ENCODE assay signal across 17 cellular contexts in genomic region chr2:11520092-11520693, GRCh38. TPM values are rescaled to one million over a fixed set of nuclear protein-coding genes. Genes with fewer than 3 reads are reported as not detected.
DNase-seq lines count a peak whose midpoint lies in the region; ATAC-seq, FAIRE-seq and TF ChIP-seq lines count a peak whose summit lies in the region.
"Had no signal": no experiment of that assay in that cellular context is flagged by ENCODE, and none has a peak within 500 bp of the region (broad histone marks: within the 10 kb centered on the region; RNA-seq: fewer than 3 reads in every experiment).

No MANE protein-coding gene starts in this region.

- H3K79me2 ChIP-seq in HepG2 (ENCODE audit: insufficient read depth, low read length) (peaks cover 92% of the 10 kb centered on the region), H1 (ENCODE audit: control insufficient read depth in 1 of 2, insufficient read depth in 2 of 2, low read length in 2 of 2) (peaks cover 0 to 4% of the 10 kb centered on the region in 2 experiments; a peak in 2 of 4 replicates)

- H2BK12ac ChIP-seq in H1 (ENCODE audit: low read depth, low read length) = no peak overlapping the region

- no peak overlapping the region for H2BK15ac ChIP-seq in H1 (ENCODE audit: low read length)

- no peak overlapping the region for H3K23ac ChIP-seq in H1 (ENCODE audit: insufficient read length)

- no peaks in the 10 kb centered on the region for H3K23me2 ChIP-seq in H1 (ENCODE audit: low read depth, low read length)

- no peak overlapping the region for H3K4ac ChIP-seq in H1 (replicated peaks; ENCODE audit: insufficient read length, low read depth, low read length)

- H3K9me3 Mint-ChIP-seq in neural crest cell = no peaks in the 10 kb centered on the region
- H3K9me3 Mint-ChIP-seq: HFFc6 had no signal

- H3K9me3 ChIP-seq in HepG2 (ENCODE audit: low read length) (no peaks in the 10 kb centered on the region), right lobe of liver (no peaks in the 10 kb centered on the region), H1 (ENCODE audit: insufficient read depth in 2 of 2, low read depth in 1 of 2, low read length in 1 of 2) (no peaks in the 10 kb centered on the region)

- peaks cover 80% of the 10 kb centered on the region for H3K4me1 Mint-ChIP-seq in neural crest cell
- H3K4me1 Mint-ChIP-seq: CD4-positive, CD25-positive, alpha-beta regulatory T cell had no signal

- no peak overlapping the region for H2AK5ac ChIP-seq in H1 (ENCODE audit: low read depth, low read length)

- no peak overlapping the region for H2BK5ac ChIP-seq in H1 (ENCODE audit: low read depth, low read length)

- H3K79me1 ChIP-seq in H1 (ENCODE audit: low read depth, low read length) = peaks cover 19% of the 10 kb centered on the region

- in situ Hi-C loops in HepG2 (cut with HindIII; ENCODE audit: extremely low pct_ligation_motif_present, low pct_unique_long_range_greater_than_20kb) = no loop called here

- CTCF ChIA-PET in HepG2 (lab: Yijun Ruan, JAX; ENCODE audit: low intra/inter-chr PET ratio, low total read pairs) = no interaction called here
- CTCF ChIA-PET in H1 (lab: Charles Lee; ENCODE audit: partially characterized antibody) = interaction anchor here (0.6 to 1.5 kb wide), 5 partner anchors 8 to 73 kb away, joined by 3 read pairs; no protein-coding TSS in a partner anchor

- H3K27ac ChIP-seq in HepG2 (ENCODE audit: extremely low read length, insufficient read depth, low read length) (no peak overlapping the region), right lobe of liver (no peak overlapping the region), H1 (ENCODE audit: low read depth, low read length) (no peak overlapping the region)
- H3K27ac ChIP-seq: 22Rv1; BLaER1 treated with 17β-estradiol and CSF1 and Interleukin-3, amounts not matched to agents 10 nM and 100 nM had no signal

- 95% methylated on average over 3 of the region's 3 CpGs for WGBS in HepG2 (ENCODE audit: low lambda C conversion rate)
- WGBS in right lobe of liver (ENCODE audit: insufficient coverage, low coverage, low lambda C conversion rate, missing lambda C conversion rate) = 82% methylated on average over 3 of the region's 3 CpGs
- 88% methylated on average over 3 of the region's 3 CpGs; no CpG with 5 or more reads in 1 of the 2 experiments for WGBS in H1 (ENCODE audit: extremely low coverage in 1 of 2, insufficient coverage in 1 of 2, insufficient read length in 1 of 2, insufficient replicate concordance in 2 of 2, low coverage in 1 of 2, low lambda C conversion rate in 2 of 2, missing lambda C conversion rate in 1 of 2), 2 experiments

- peaks cover 42% of the 10 kb centered on the region for H3K36me3 Mint-ChIP-seq in neural crest cell (ENCODE audit: low read depth)
- H3K36me3 Mint-ChIP-seq: CD4-positive, CD25-positive, alpha-beta regulatory T cell had no signal

- peak overlapping the region; percentile 87 for H3K27ac Mint-ChIP-seq in neural crest cell (ENCODE audit: unreplicated experiment)
- H3K27ac Mint-ChIP-seq: CD4-positive, CD25-positive, alpha-beta regulatory T cell; HFFc6 had no signal

- peaks cover 72% of the 10 kb centered on the region for H3K4me1 ChIP-seq in HepG2 (ENCODE audit: insufficient read depth, low read length)
- H3K4me1 ChIP-seq in right lobe of liver = no peaks in the 10 kb centered on the region
- peaks cover 1 to 11% (median 5%) of the 10 kb centered on the region in 4 experiments; a peak in 3 of 7 replicates for H3K4me1 ChIP-seq in H1 (replicated peaks in 1 of 4; ENCODE audit: control insufficient read depth in 3 of 4, insufficient read depth in 4 of 4, low read length in 3 of 4)
- H3K4me1 ChIP-seq: BLaER1 treated with 17β-estradiol and CSF1 and Interleukin-3, amounts not matched to agents 10 nM and 100 nM had no signal

- no peak overlapping the region for H4K91ac ChIP-seq in H1 (replicated peaks; ENCODE audit: insufficient read length, low read length)

- POLR2A ChIA-PET in HepG2 (lab: Yijun Ruan, JAX) (interaction anchor here (1.1 to 1.5 kb wide), 3 partner anchors 14 to 21 kb away, joined by 4 to 6 read pairs (median 5); no protein-coding TSS in a partner anchor), H1 (lab: Charles Lee; ENCODE audit: partially characterized antibody) (no interaction called here)

- FAIRE-seq in HepG2 (lab: Jason Lieb, UNC) (no peak), H1 (lab: Jason Lieb, UNC) (no peak)
- FAIRE-seq: GM12878, GM18507 had no signal

- TF ChIP-seq CTCF in HepG2 (CRISPR knock-in tag; IDR thresholded peaks at IDR 0.05) (no peak), right lobe of liver (IDR thresholded peaks at IDR 0.05) (no peak), H1 (IDR thresholded peaks at IDR 0.05; ENCODE audit: control extremely low read depth in 1 of 3, insufficient read depth in 1 of 3, low read depth in 1 of 3, low read length in 3 of 3) (no peak), neural crest cell (conservative IDR thresholded peaks at IDR 0.05) (no peak)

- H2AFZ ChIP-seq in HepG2 (ENCODE audit: low read length) = no peak overlapping the region
- no peak overlapping the region for H2AFZ ChIP-seq in H1 (ENCODE audit: low read length)

- H3K14ac ChIP-seq in H1 (ENCODE audit: insufficient read length) = no peak overlapping the region

- H3K27me3 Mint-ChIP-seq in neural crest cell (ENCODE audit: low read depth) = no peaks in the 10 kb centered on the region

- no peak overlapping the region for H3K4me2 ChIP-seq in HepG2 (ENCODE audit: low read depth, low read length)
- no peak overlapping the region for H3K4me2 ChIP-seq in H1 (ENCODE audit: insufficient read depth in 1 of 2, low read depth in 2 of 2, low read length in 2 of 2)
- H3K4me2 ChIP-seq: BLaER1 treated with 17β-estradiol and CSF1 and Interleukin-3, amounts not matched to agents 10 nM and 100 nM had no signal

- TF ChIP-seq POLR2A in HepG2 (IDR thresholded peaks at IDR 0.05; ENCODE audit: insufficient read depth in 1 of 2, low read depth in 2 of 2, low read length in 2 of 2) (no peak), right lobe of liver (IDR thresholded peaks at IDR 0.05) (no peak), H1 (IDR thresholded peaks at IDR 0.05; ENCODE audit: control extremely low read depth in 1 of 2, low read depth in 2 of 2, low read length in 2 of 2) (no peak)

- TF ChIP-seq RAD21 in HepG2 (CRISPR knock-in tag; IDR thresholded peaks at IDR 0.05) (no peak), H1 (IDR thresholded peaks at IDR 0.05 in 1 of 2, conservative IDR thresholded peaks at IDR 0.05 in 1 of 2; ENCODE audit: low read depth in 2 of 2, low read length in 2 of 2) (no peak)

- H3K56ac ChIP-seq in H1 (replicated peaks; ENCODE audit: insufficient read length, low read depth, low read length) = no peak overlapping the region

- no peak overlapping the region for H4K8ac ChIP-seq in H1 (ENCODE audit: extremely low read depth, insufficient read depth, low read length)

- no TSS peak for BruUV-seq in HepG2 (replicated peaks; lab: Mats Ljungman, UMichigan)

- H3K27me3 ChIP-seq in HepG2 (ENCODE audit: control insufficient read depth in 1 of 2, insufficient read depth in 2 of 2, low read length in 2 of 2) (no peaks in the 10 kb centered on the region), right lobe of liver (no peaks in the 10 kb centered on the region), H1 (replicated peaks in 1 of 4; ENCODE audit: control insufficient read depth in 3 of 4, extremely low read depth in 1 of 4, insufficient read depth in 3 of 4, low read length in 3 of 4) (no peaks in the 10 kb centered on the region)

- no peak for ATAC-seq in HepG2
- ATAC-seq in right lobe of liver = no peak
- ATAC-seq: GM12878 had no signal

- no peak overlapping the region for H3K18ac ChIP-seq in H1 (ENCODE audit: extremely low read depth, low read length)

- H2BK20ac ChIP-seq in H1 (ENCODE audit: low read length) = no peak overlapping the region

- TF ChIP-seq EP300 in HepG2 (IDR thresholded peaks at IDR 0.05; ENCODE audit: low read depth in 2 of 2, low read length in 2 of 2) (no peak), HepG2 (CRISPR knock-in tag; IDR thresholded peaks at IDR 0.05; ENCODE audit: borderline replicate concordance) (no peak), H1 (IDR thresholded peaks at IDR 0.05; ENCODE audit: borderline replicate concordance in 1 of 2, low read depth in 2 of 2, low read length in 2 of 2) (no peak)

- H3K36me3 ChIP-seq in HepG2 (replicated peaks in 1 of 2; ENCODE audit: control insufficient read depth in 1 of 2, insufficient read depth in 2 of 2, low read length in 2 of 2) (peaks cover 10 to 20% of the 10 kb centered on the region in 2 experiments; a peak in 4 of 5 replicates), right lobe of liver (no peaks in the 10 kb centered on the region), H1 (ENCODE audit: control insufficient read depth in 2 of 4, insufficient read depth in 4 of 4, low read length in 3 of 4) (no peaks in the 10 kb centered on the region)
- H3K36me3 ChIP-seq: BLaER1 treated with 17β-estradiol and CSF1 and Interleukin-3, amounts not matched to agents 10 nM and 100 nM had no signal

- H4K20me1 ChIP-seq in HepG2 (ENCODE audit: insufficient read depth, low read length) (no peaks in the 10 kb centered on the region), H1 (replicated peaks in 1 of 2; ENCODE audit: control insufficient read depth in 1 of 2, insufficient read depth in 2 of 2, low read length in 2 of 2) (peaks cover 0 to 6% of the 10 kb centered on the region in 2 experiments)
- H4K20me1 ChIP-seq: BLaER1 treated with 17β-estradiol and CSF1 and Interleukin-3, amounts not matched to agents 10 nM and 100 nM had no signal

- H3K4me3 ChIP-seq in HepG2 (replicated peaks in 1 of 3; ENCODE audit: insufficient read depth in 1 of 3, low read depth in 2 of 3, low read length in 3 of 3) (no peak overlapping the region), right lobe of liver (no peak overlapping the region), H1 (ENCODE audit: extremely low read depth in 1 of 4, insufficient read depth in 2 of 4, low read depth in 3 of 4, low read length in 4 of 4) (no peak overlapping the region)
- H3K4me3 ChIP-seq: BLaER1 treated with 17β-estradiol and CSF1 and Interleukin-3, amounts not matched to agents 10 nM and 100 nM; GM12878 had no signal

- H3K4me3 Mint-ChIP-seq in neural crest cell = no peak overlapping the region
- H3K4me3 Mint-ChIP-seq: CD4-positive, CD25-positive, alpha-beta regulatory T cell; HFFc6 had no signal

- H3K9ac ChIP-seq in HepG2 (ENCODE audit: insufficient read depth, low read depth, low read length) (no peak overlapping the region), H1 (replicated peaks in 1 of 4; ENCODE audit: extremely low read depth in 1 of 4, low read depth in 3 of 4, low read length in 3 of 4) (no peak overlapping the region)
- H3K9ac ChIP-seq: BLaER1 treated with 17β-estradiol and CSF1 and Interleukin-3, amounts not matched to agents 10 nM and 100 nM had no signal

- intact Hi-C loops in HepG2 (cut with micrococcal nuclease; ENCODE audit: unreplicated experiment) = no loop called here
- intact Hi-C loops in right lobe of liver (cut with DNase I) = no loop called here

- no peak overlapping the region for H4K5ac ChIP-seq in H1 (ENCODE audit: insufficient read length, low read depth, low read length)

- H2BK120ac ChIP-seq in H1 (replicated peaks; ENCODE audit: low read depth, low read length) = no peak overlapping the region

- no peak for DNase-seq in HepG2 (ENCODE audit: low spot score)
- no peak for DNase-seq in right lobe of liver
- DNase-seq in H1 (ENCODE audit: low read depth in 1 of 2, low spot score in 2 of 2) = no peak
- DNase-seq in neural crest cell (ENCODE audit: low read depth, low spot score) = no peak
- no peak for DNase-seq in GM03348 (ENCODE audit: low spot score)
- DNase-seq in cerebellum (ENCODE audit: low spot score) = no peak
- no peak for DNase-seq in AML-193 (lab: John Stamatoyannopoulos, UW)
- DNase-seq in hippocampal formation (lab: John Stamatoyannopoulos, UW) = no peak
- DNase-seq: CD4-positive, CD25-positive, alpha-beta regulatory T cell; DMS53; HCEC 1CT; HFFc6; KG1 had no signal

RNA-seq across cellular contexts. Expression of gene GREB1, which starts 13.7 kb away (rescaled TPM):
- total RNA-seq in HepG2 (2016; rRNA removed; fragmentation: Illumina TruSeq; extraction: Trizol) = 61.2 and 64.2 TPM in 2 replicates
- total RNA-seq in HepG2 (2016; cell fraction: cytosol; rRNA removed; fragmentation: Illumina TruSeq; extraction: Trizol; ENCODE audit: low read depth) = 22.9 and 28.7 TPM in 2 replicates
- 62.9 and 63.8 TPM in 2 replicates for total RNA-seq in HepG2 (2016; cell fraction: insoluble cytoplasmic fraction; rRNA removed; fragmentation: Illumina TruSeq; extraction: Trizol)
- total RNA-seq in HepG2 (2016; cell fraction: membrane; rRNA removed; fragmentation: Illumina TruSeq; extraction: Trizol) = 43.0 and 57.1 TPM in 2 replicates
- total RNA-seq in HepG2 (2016; cell fraction: nucleus; rRNA removed; fragmentation: Illumina TruSeq; extraction: Trizol) = 118 and 132 TPM in 2 replicates
- polyA plus RNA-seq in HepG2 (2011; rRNA removed) = 26.8 and 31.3 TPM in 2 replicates
- polyA plus RNA-seq in HepG2 (2011; cell fraction: cytosol; rRNA removed) = 20.4 and 21.0 TPM in 2 replicates
- 110 and 130 TPM in 2 replicates for polyA plus RNA-seq in HepG2 (2011; cell fraction: nucleus; rRNA removed)
- 47.0 and 84.0 TPM in 2 replicates for polyA plus RNA-seq in HepG2 (2012)
- 10.7 and 14.3 TPM in 2 replicates for polyA plus RNA-seq in HepG2 (2016; cell fraction: cytosol; fragmentation: Illumina TruSeq; extraction: Trizol; ENCODE audit: low read depth)
- 38.8 and 51.0 TPM in 2 replicates for polyA plus RNA-seq in HepG2 (2016; cell fraction: insoluble cytoplasmic fraction; fragmentation: Illumina TruSeq; extraction: Trizol; ENCODE audit: low read depth)
- polyA plus RNA-seq in HepG2 (2016; cell fraction: membrane; fragmentation: Illumina TruSeq; extraction: Trizol; ENCODE audit: low read depth) = 17.8 and 18.3 TPM in 2 replicates
- 158 and 174 TPM in 2 replicates for polyA plus RNA-seq in HepG2 (2016; cell fraction: nucleus; fragmentation: Illumina TruSeq; extraction: Trizol; ENCODE audit: insufficient read depth, low read depth)
- 1.5 and 97.9 TPM in 2 replicates for polyA minus RNA-seq in HepG2 (2011; rRNA and poly(A)+ RNA removed; ENCODE audit: low replicate concordance)
- 60.3 and 64.2 TPM in 2 replicates for polyA minus RNA-seq in HepG2 (2011; cell fraction: cytosol; rRNA and poly(A)+ RNA removed)
- 142 and 160 TPM in 2 replicates for polyA minus RNA-seq in HepG2 (2011; cell fraction: nucleus; rRNA and poly(A)+ RNA removed)
- total RNA-seq in right lobe of liver = 10 to 100 TPM in 2 of 6 experiments, 1 to 10 TPM in 4; 1.6 to 19.5 (median 6.5) TPM
- 41.7 and 43.4 TPM in 2 replicates for total RNA-seq in H1 (2021; fragmentation: NEBNext Ultra II Directional; extraction: Animal tissue kit (Norgen Biotek cat#: 25700))
- 7.9 and 13.8 TPM in 2 replicates for polyA plus RNA-seq in H1 (2011; rRNA removed)
- polyA plus RNA-seq in H1 (2011; cell fraction: cytosol; rRNA removed) = 9.9 TPM
- 22.7 TPM for polyA plus RNA-seq in H1 (2011; cell fraction: nucleus; rRNA removed)
- polyA plus RNA-seq in H1 (2012, experiment 1 of 2) = 14.3 to 18.0 TPM (median 16.3 TPM) in 4 replicates
- polyA plus RNA-seq in H1 (2012, experiment 2 of 2) = 8.5 TPM
- polyA plus RNA-seq in H1 (2013, experiment 1 of 2) = 16.9 TPM
- polyA plus RNA-seq in H1 (2013, experiment 2 of 2) = 15.7 TPM
- 23.1 and 26.4 TPM in 2 replicates for polyA minus RNA-seq in H1 (2011; rRNA and poly(A)+ RNA removed)
- 13.1 TPM for polyA minus RNA-seq in H1 (2011; cell fraction: cytosol; rRNA and poly(A)+ RNA removed)
- polyA minus RNA-seq in H1 (2011; cell fraction: nucleus; rRNA and poly(A)+ RNA removed) = 21.8 TPM
- 132 and 143 TPM in 2 replicates for total RNA-seq in neural crest cell
- 34.0 TPM for total RNA-seq in cerebellum

RNA-seq across cellular contexts. Expression of gene E2F6, which starts 54.2 kb away (rescaled TPM):
- total RNA-seq in HepG2 (2016; rRNA removed; fragmentation: Illumina TruSeq; extraction: Trizol) = 36.0 and 40.1 TPM in 2 replicates
- total RNA-seq in HepG2 (2016; cell fraction: cytosol; rRNA removed; fragmentation: Illumina TruSeq; extraction: Trizol; ENCODE audit: low read depth) = 13.0 and 13.9 TPM in 2 replicates
- total RNA-seq in HepG2 (2016; cell fraction: insoluble cytoplasmic fraction; rRNA removed; fragmentation: Illumina TruSeq; extraction: Trizol) = 36.8 and 38.9 TPM in 2 replicates
- total RNA-seq in HepG2 (2016; cell fraction: membrane; rRNA removed; fragmentation: Illumina TruSeq; extraction: Trizol) = 37.8 and 40.8 TPM in 2 replicates
- 35.5 and 39.9 TPM in 2 replicates for total RNA-seq in HepG2 (2016; cell fraction: nucleus; rRNA removed; fragmentation: Illumina TruSeq; extraction: Trizol)
- 22.6 and 27.3 TPM in 2 replicates for polyA plus RNA-seq in HepG2 (2011; rRNA removed)
- polyA plus RNA-seq in HepG2 (2011; cell fraction: cytosol; rRNA removed) = 9.9 and 16.5 TPM in 2 replicates
- 15.6 and 16.3 TPM in 2 replicates for polyA plus RNA-seq in HepG2 (2011; cell fraction: nucleus; rRNA removed)
- 28.6 and 31.7 TPM in 2 replicates for polyA plus RNA-seq in HepG2 (2012)
- 10.7 and 15.9 TPM in 2 replicates for polyA plus RNA-seq in HepG2 (2016; cell fraction: cytosol; fragmentation: Illumina TruSeq; extraction: Trizol; ENCODE audit: low read depth)
- 49.4 and 50.1 TPM in 2 replicates for polyA plus RNA-seq in HepG2 (2016; cell fraction: insoluble cytoplasmic fraction; fragmentation: Illumina TruSeq; extraction: Trizol; ENCODE audit: low read depth)
- polyA plus RNA-seq in HepG2 (2016; cell fraction: membrane; fragmentation: Illumina TruSeq; extraction: Trizol; ENCODE audit: low read depth) = 27.3 and 31.7 TPM in 2 replicates
- polyA plus RNA-seq in HepG2 (2016; cell fraction: nucleus; fragmentation: Illumina TruSeq; extraction: Trizol; ENCODE audit: insufficient read depth, low read depth) = 72.4 and 76.7 TPM in 2 replicates
- polyA minus RNA-seq in HepG2 (2011; rRNA and poly(A)+ RNA removed; ENCODE audit: low replicate concordance) = 8.6 and 12.9 TPM in 2 replicates
- polyA minus RNA-seq in HepG2 (2011; cell fraction: cytosol; rRNA and poly(A)+ RNA removed) = 10.9 and 11.8 TPM in 2 replicates
- 32.4 and 33.1 TPM in 2 replicates for polyA minus RNA-seq in HepG2 (2011; cell fraction: nucleus; rRNA and poly(A)+ RNA removed)
- total RNA-seq in right lobe of liver = 1 to 10 TPM; 4.4 to 9.9 (median 5.8) TPM
- 14.9 and 15.6 TPM in 2 replicates for total RNA-seq in H1 (2021; fragmentation: NEBNext Ultra II Directional; extraction: Animal tissue kit (Norgen Biotek cat#: 25700))
- 3.8 and 8.3 TPM in 2 replicates for polyA plus RNA-seq in H1 (2011; rRNA removed)
- polyA plus RNA-seq in H1 (2011; cell fraction: cytosol; rRNA removed) = 7.3 TPM
- polyA plus RNA-seq in H1 (2011; cell fraction: nucleus; rRNA removed) = 5.7 TPM
- polyA plus RNA-seq in H1 (2012, experiment 1 of 2) = 11.0 to 11.9 TPM (median 11.2 TPM) in 4 replicates
- polyA plus RNA-seq in H1 (2012, experiment 2 of 2) = 6.1 TPM
- polyA plus RNA-seq in H1 (2013, experiment 1 of 2) = 8.0 TPM
- polyA plus RNA-seq in H1 (2013, experiment 2 of 2) = 7.7 TPM
- polyA minus RNA-seq in H1 (2011; rRNA and poly(A)+ RNA removed) = 6.8 and 9.7 TPM in 2 replicates
- polyA minus RNA-seq in H1 (2011; cell fraction: cytosol; rRNA and poly(A)+ RNA removed) = 5.4 TPM
- polyA minus RNA-seq in H1 (2011; cell fraction: nucleus; rRNA and poly(A)+ RNA removed) = 11.4 TPM
- 28.5 and 28.9 TPM in 2 replicates for total RNA-seq in neural crest cell
- total RNA-seq in cerebellum = 11.2 TPM

Comparison
In these comparisons a context has a peak if more than half of its experiments do, and no peak if none do; other contexts are left out.
1. Of the 41 proteins assayed by ChIP-seq in both HepG2 and H1: peak only in HepG2: none; only in H1: SRF; in both: none; in neither: 40.